Comparison of ENCODE assay signal across 8 cellular contexts in genomic region chr7:56063882-56064625, GRCh38. TPM values are rescaled to one million over a fixed set of nuclear protein-coding genes. Genes with fewer than 3 reads are reported as not detected.
A peak's percentile ranks its signal among the peaks of the same experiment; 100 is the strongest.
DNase-seq lines count a peak whose midpoint lies in the region; ATAC-seq and TF ChIP-seq lines count a peak whose summit lies in the region.

Gene SUMF2 (plus strand): TSS chr7:56064286. CDS start chr7:56064312, 26 bp downstream.

- TF ChIP-seq POLR2A in Peyer's patch (IDR thresholded peaks at IDR 0.05), result peak; percentile 72 to 79
- TF ChIP-seq POLR2A in esophagus muscularis mucosa (IDR thresholded peaks at IDR 0.05; ENCODE audit: low read depth), result peak; percentile 85

- DNase-seq in DMS79 (lab: John Stamatoyannopoulos, UW) (peak; percentile 68), KBM-7 (peak; percentile 90), Peyer's patch (peak; percentile 88 to 95 (median 93)), esophagus muscularis mucosa (ENCODE audit: extremely low spot score) (peak; percentile 97), myocyte (ENCODE audit: low read depth) (peak; percentile 96)
- DNase-seq in activated T-cell treated with anti-CD3 and anti-CD28 coated beads, Interleukin-2, amount 50 U/mL, for 48 hours, result peak; percentile 93
- peak; percentile 77 to 79 for DNase-seq in stimulated activated CD8-positive, alpha-beta memory T cell treated with anti-CD3 and anti-CD28 coated beads, Interleukin-7, amount 100 ng/mL, for 48 hours (ENCODE audit: extremely low read depth in 1 of 2, low read depth in 1 of 2)

- in situ Hi-C loops in KBM-7 (cut with MboI; ENCODE audit: low pct_unique_long_range_greater_than_20kb, low sequenced_read_pairs), result no loop called here

- ATAC-seq in GM21717 (IDR thresholded peaks at IDR 0.05; ENCODE audit: unreplicated experiment), result peak; percentile 77

- H3K36me3 ChIP-seq in Peyer's patch (peaks cover 0 to 44% (median 0%) of the 10 kb centered on the region in 3 donors), esophagus muscularis mucosa (peaks cover 21 to 54% (median 51%) of the 10 kb centered on the region in 4 donors)

- H3K27ac ChIP-seq in Peyer's patch (peak within 1 kb of the TSS; percentile 87 to 94 (median 93)), esophagus muscularis mucosa (replicated peaks in 1 of 4) (peak within 1 kb of the TSS; percentile 86 to 96 (median 92))

- TF ChIP-seq CTCF in Peyer's patch (IDR thresholded peaks at IDR 0.05) (peak in 3 of 6 experiments; percentile 3 to 34 (median 27)), esophagus muscularis mucosa (IDR thresholded peaks at IDR 0.05) (peak in 2 of 3 experiments; percentile 19)

- H3K9me3 ChIP-seq in Peyer's patch (no peaks in the 10 kb centered on the region), esophagus muscularis mucosa (no peaks in the 10 kb centered on the region)

- H3K4me1 ChIP-seq in Peyer's patch, result peaks cover 0 to 14% (median 0%) of the 10 kb centered on the region in 4 donors
- peaks cover 12 to 18% (median 15%) of the 10 kb centered on the region in 4 donors for H3K4me1 ChIP-seq in esophagus muscularis mucosa

- TF ChIP-seq EP300 in esophagus muscularis mucosa (IDR thresholded peaks at IDR 0.05), result no peak

- H3K4me3 ChIP-seq in Peyer's patch, result peak within 1 kb of the TSS; percentile 76 to 90 (median 83)
- peak within 1 kb of the TSS; percentile 72 to 90 (median 80) for H3K4me3 ChIP-seq in esophagus muscularis mucosa

- H3K27me3 ChIP-seq in Peyer's patch, result no peaks in the 10 kb centered on the region
- H3K27me3 ChIP-seq in esophagus muscularis mucosa, result no peaks in the 10 kb centered on the region

- 2% methylated on average over 24 of the region's 49 CpGs for WGBS in esophagus muscularis mucosa

- intact Hi-C loops in esophagus muscularis mucosa (cut with DNase I), result no loop called here

RNA-seq across cellular contexts. Expression of gene SUMF2, which starts in this region (rescaled TPM):
- total RNA-seq in Peyer's patch (100 to 1,000 TPM in 3 of 4 donors, 10 to 100 TPM in 1; 71.8 to 155 (median 128) TPM), esophagus muscularis mucosa (10 to 100 TPM; 71.4 to 93.2 (median 80.8) TPM), myocyte (155 and 162 TPM in 2 replicates)
- polyA plus RNA-seq in myocyte (2012), result 198 TPM

Comparison
In these comparisons a context has a peak if more than half of its experiments do, and no peak if none do; other contexts are left out.
1. Peak in every context shown above with its lines: DNase-seq, ATAC-seq, H3K4me3 ChIP-seq and H3K27ac ChIP-seq.